In genomic region chr7:101746311-101746710, GRCh38 we compare ENCODE assay signal across 19 cellular contexts.
DNase-seq lines count a peak whose midpoint lies in the region; ATAC-seq and FAIRE-seq lines count a peak whose summit lies in the region.
"Had no signal": no experiment of that assay in that cellular context is flagged by ENCODE, and none has a peak within 500 bp of the region (broad histone marks: within the 10 kb centered on the region; RNA-seq: fewer than 3 reads in every experiment).

No MANE protein-coding gene starts in this region.

- no peak overlapping the region for H3K27ac Mint-ChIP-seq in memory B cell
- H3K27ac Mint-ChIP-seq: activated T-helper 2 cell treated with anti-CD3 and anti-CD28 coated beads, Interferon-gamma antibody, Interleukin-2, Interleukin-4, amounts not matched to agents 10 μg/mL and 5 μg/mL and 100 μg/mL, durations not matched to agents 14 hours and 24 hours and 36 hours had no signal

- H3K9me3 Mint-ChIP-seq in memory B cell: no peaks in the 10 kb centered on the region
- H3K9me3 Mint-ChIP-seq: activated T-helper 2 cell treated with anti-CD3 and anti-CD28 coated beads, Interferon-gamma antibody, Interleukin-2, Interleukin-4, amounts not matched to agents 10 μg/mL and 5 μg/mL and 100 μg/mL, durations not matched to agents 14 hours and 24 hours and 36 hours had no signal

- FAIRE-seq in GM18507 (lab: Jason Lieb, UNC): peak; percentile 75
- FAIRE-seq: frontal cortex, small intestine had no signal

- no peak overlapping the region for H3K4me3 Mint-ChIP-seq in memory B cell

- ATAC-seq in HG03066 (IDR thresholded peaks at IDR 0.05; ENCODE audit: low read depth, unreplicated experiment) (peak; percentile 54), memory B cell (ENCODE audit: low read depth) (peak; percentile 75), HG02759 (IDR thresholded peaks at IDR 0.05; ENCODE audit: unreplicated experiment) (no peak)
- ATAC-seq: activated CD4-positive, CD25-positive, alpha-beta regulatory T cell treated with anti-CD3 and anti-CD28 coated beads, Interleukin-2, amount 50 U/mL, for 24 hours; psoas muscle had no signal

- DNase-seq in GM18507 (ENCODE audit: extremely low spot score, insufficient read length, low read depth) (no peak), NOMO-1 treated with DMSO at 0.1 percent for 48 hours (lab: John Stamatoyannopoulos, UW; ENCODE audit: unreplicated experiment) (peak; percentile 74), memory B cell (ENCODE audit: low spot score in 2 of 2) (no peak), NK-92 (lab: John Stamatoyannopoulos, UW; ENCODE audit: unreplicated experiment) (no peak), GM19240 (ENCODE audit: insufficient read length, low spot score) (no peak)
- DNase-seq: amniotic stem cell; Calu3; Kasumi-1; NCI-H146; psoas muscle; SHP77 treated with DMSO at 0.1 percent for 48 hours; small intestine; stimulated activated CD8-positive, alpha-beta memory T cell treated with anti-CD3 and anti-CD28 coated beads, Interleukin-4, amount 100 ng/mL, for 48 hours; testis had no signal

- peaks cover 4% of the 10 kb centered on the region for H3K4me1 Mint-ChIP-seq in memory B cell

- no peaks in the 10 kb centered on the region for H3K27me3 Mint-ChIP-seq in memory B cell

- H3K36me3 Mint-ChIP-seq in memory B cell: no peaks in the 10 kb centered on the region
